In genomic region chr4:113759696-113760093, GRCh38 we compare ENCODE assay signal across 8 cellular contexts. TPM values are rescaled to one million over a fixed set of nuclear protein-coding genes. Genes with fewer than 3 reads are reported as not detected.
DNase-seq lines count a peak whose midpoint lies in the region; ATAC-seq and TF ChIP-seq lines count a peak whose summit lies in the region.

No MANE protein-coding gene starts in this region.

- TF ChIP-seq CTCF in thoracic aorta (IDR thresholded peaks at IDR 0.05) = no peak

- H3K9me3 ChIP-seq in thoracic aorta = no peaks in the 10 kb centered on the region

- ATAC-seq in activated naive CD8-positive, alpha-beta T cell treated with anti-CD3 and anti-CD28 coated beads, Interleukin-2, amount 10 ng/mL, durations not matched to agents 7 days and 5 days (ENCODE audit: low read depth) = no peak
- ATAC-seq in thoracic aorta (ENCODE audit: insufficient number of reproducible peaks, low FRiP score, low read depth) = no peak
- no peak for ATAC-seq in HG03460 (IDR thresholded peaks at IDR 0.05; ENCODE audit: unreplicated experiment)
- ATAC-seq in GM19023 (IDR thresholded peaks at IDR 0.05; ENCODE audit: unreplicated experiment) = no peak

- CTCF ChIA-PET in activated CD4-positive, alpha-beta T cell treated with anti-CD3 and anti-CD28 coated beads, Interleukin-2, amount 10 ng/mL, durations not matched to agents 7 days and 5 days (lab: Charles Lee) = no interaction called here

- peaks cover 34% of the 10 kb centered on the region for H3K36me3 Mint-ChIP-seq in activated CD4-positive, alpha-beta T cell treated with anti-CD3 and anti-CD28 coated beads, Interleukin-2, amount 10 ng/mL, durations not matched to agents 7 days and 5 days (ENCODE audit: low read depth)
- H3K36me3 Mint-ChIP-seq in activated naive CD8-positive, alpha-beta T cell treated with anti-CD3 and anti-CD28 coated beads, Interleukin-2, amount 10 ng/mL, durations not matched to agents 7 days and 5 days = peaks cover 10% of the 10 kb centered on the region

- peak overlapping the region; percentile 93 for H3K4me3 ChIP-seq in thoracic aorta

- peak overlapping the region; percentile 99 for H3K27ac Mint-ChIP-seq in activated CD4-positive, alpha-beta T cell treated with anti-CD3 and anti-CD28 coated beads, Interleukin-2, amount 10 ng/mL, durations not matched to agents 7 days and 5 days
- H3K27ac Mint-ChIP-seq in activated naive CD8-positive, alpha-beta T cell treated with anti-CD3 and anti-CD28 coated beads, Interleukin-2, amount 10 ng/mL, durations not matched to agents 7 days and 5 days = peak overlapping the region; percentile 98

- no peaks in the 10 kb centered on the region for H3K9me3 Mint-ChIP-seq in activated CD4-positive, alpha-beta T cell treated with anti-CD3 and anti-CD28 coated beads, Interleukin-2, amount 10 ng/mL, durations not matched to agents 7 days and 5 days
- H3K9me3 Mint-ChIP-seq in activated naive CD8-positive, alpha-beta T cell treated with anti-CD3 and anti-CD28 coated beads, Interleukin-2, amount 10 ng/mL, durations not matched to agents 7 days and 5 days = no peaks in the 10 kb centered on the region

- no peaks in the 10 kb centered on the region for H3K36me3 ChIP-seq in thoracic aorta

- H3K4me1 ChIP-seq in thoracic aorta (ENCODE audit: control insufficient read depth in 1 of 2, low read depth in 2 of 2) = peaks cover 30 to 46% of the 10 kb centered on the region in 2 donors

- H3K4me3 Mint-ChIP-seq in activated CD4-positive, alpha-beta T cell treated with anti-CD3 and anti-CD28 coated beads, Interleukin-2, amount 10 ng/mL, durations not matched to agents 7 days and 5 days = peak overlapping the region; percentile 99
- H3K4me3 Mint-ChIP-seq in activated naive CD8-positive, alpha-beta T cell treated with anti-CD3 and anti-CD28 coated beads, Interleukin-2, amount 10 ng/mL, durations not matched to agents 7 days and 5 days = peak overlapping the region; percentile 99

- DNase-seq in activated CD4-positive, alpha-beta T cell treated with anti-CD3 and anti-CD28 coated beads, Interleukin-2, amount 10 ng/mL, durations not matched to agents 7 days and 5 days = no peak
- DNase-seq in activated CD4-positive, alpha-beta T cell treated with anti-CD3 and anti-CD28 coated beads for 1 hour = no peak
- no peak for DNase-seq in activated naive CD8-positive, alpha-beta T cell treated with anti-CD3 and anti-CD28 coated beads, Interleukin-2, amount 10 ng/mL, durations not matched to agents 7 days and 5 days
- DNase-seq in left kidney (ENCODE audit: low read depth, low spot score) = peak; percentile 33
- no peak for DNase-seq in thoracic aorta (ENCODE audit: low spot score)
- no peak for DNase-seq in NCI-H2107 treated with DMSO at 0.1 percent for 48 hours (lab: John Stamatoyannopoulos, UW; ENCODE audit: unreplicated experiment)

- H3K27me3 ChIP-seq in thoracic aorta (replicated peaks; ENCODE audit: insufficient read depth) = no peaks in the 10 kb centered on the region

- H3K27ac ChIP-seq in thoracic aorta = peak overlapping the region; percentile 94 to 100

- POLR2A ChIA-PET in activated CD4-positive, alpha-beta T cell treated with anti-CD3 and anti-CD28 coated beads, Interleukin-2, amount 10 ng/mL, durations not matched to agents 7 days and 5 days (lab: Charles Lee) = interaction anchor here (1.0 kb wide), 1 partner anchor 286 kb away, joined by 3 read pairs; no protein-coding TSS in a partner anchor
- POLR2A ChIA-PET in activated naive CD8-positive, alpha-beta T cell treated with anti-CD3 and anti-CD28 coated beads, Interleukin-2, amount 10 ng/mL, durations not matched to agents 7 days and 5 days (lab: Charles Lee) = no interaction called here

- H3K4me1 Mint-ChIP-seq in activated CD4-positive, alpha-beta T cell treated with anti-CD3 and anti-CD28 coated beads, Interleukin-2, amount 10 ng/mL, durations not matched to agents 7 days and 5 days = peaks cover 46% of the 10 kb centered on the region
- peaks cover 24% of the 10 kb centered on the region for H3K4me1 Mint-ChIP-seq in activated naive CD8-positive, alpha-beta T cell treated with anti-CD3 and anti-CD28 coated beads, Interleukin-2, amount 10 ng/mL, durations not matched to agents 7 days and 5 days

- no peaks in the 10 kb centered on the region for H3K27me3 Mint-ChIP-seq in activated CD4-positive, alpha-beta T cell treated with anti-CD3 and anti-CD28 coated beads, Interleukin-2, amount 10 ng/mL, durations not matched to agents 7 days and 5 days
- no peaks in the 10 kb centered on the region for H3K27me3 Mint-ChIP-seq in activated naive CD8-positive, alpha-beta T cell treated with anti-CD3 and anti-CD28 coated beads, Interleukin-2, amount 10 ng/mL, durations not matched to agents 7 days and 5 days

RNA-seq across cellular contexts. Expression of gene CAMK2D, which starts 1.8 kb away (rescaled TPM):
- 10 to 100 TPM; 37.8 to 38.5 TPM for total RNA-seq in activated CD4-positive, alpha-beta T cell treated with anti-CD3 and anti-CD28 coated beads, Interleukin-2, amount 10 ng/mL, durations not matched to agents 7 days and 5 days
- 10 to 100 TPM; 34.8 to 35.5 TPM for total RNA-seq in activated naive CD8-positive, alpha-beta T cell treated with anti-CD3 and anti-CD28 coated beads, Interleukin-2, amount 10 ng/mL, durations not matched to agents 7 days and 5 days
- 10 to 100 TPM; 50.6 to 70.1 TPM for total RNA-seq in thoracic aorta
